Comparison of ENCODE assay signal across 8 cellular contexts in genomic region chr20:34414525-34414924, GRCh38. TPM values are rescaled to one million over a fixed set of nuclear protein-coding genes. Genes with fewer than 3 reads are reported as not detected.
DNase-seq lines count a peak whose midpoint lies in the region; ATAC-seq and TF ChIP-seq lines count a peak whose summit lies in the region.
"Not testable (repeated sequence)": the region's sequence is repeated elsewhere in the genome, so short reads cannot be mapped to it uniquely, and the experiment has no call there.

No MANE protein-coding gene starts in this region.

- intact Hi-C loops in MCF 10A (cut with micrococcal nuclease); natural killer cell (cut with micrococcal nuclease): not testable (repeated sequence)

- CTCF ChIA-PET in MCF 10A (lab: Yijun Ruan, JAX): interaction anchor here (3.8 kb wide), 1 partner anchor 102 kb away, joined by 33 read pairs; no protein-coding TSS in a partner anchor

- TF ChIP-seq CTCF in HL-60 (IDR thresholded peaks at IDR 0.05; ENCODE audit: insufficient read depth, low read length); RWPE2 (IDR thresholded peaks at IDR 0.05; ENCODE audit: poor library complexity, severe bottlenecking); MCF 10A (IDR thresholded peaks at IDR 0.05; ENCODE audit: unreplicated experiment); natural killer cell (IDR thresholded peaks at IDR 0.05): not testable (repeated sequence)

- not testable (repeated sequence) for H3K27ac ChIP-seq in CD4-positive, CD25-positive, alpha-beta regulatory T cell (ENCODE audit: insufficient read depth, low read length, poor library complexity, severe bottlenecking)
- H3K27ac ChIP-seq in HL-60 (replicated peaks): peak overlapping the region; percentile 40
- peak overlapping the region; percentile 0 for H3K27ac ChIP-seq in RWPE2 (ENCODE audit: poor library complexity, severe bottlenecking)

- H3K27ac Mint-ChIP-seq in CD4-positive, CD25-positive, alpha-beta regulatory T cell: peak overlapping the region in 2 of 3 donors; percentile 70 to 86
- H3K27ac Mint-ChIP-seq in activated T-helper 17 cell treated with anti-CD3 and anti-CD28 coated beads, Interleukin-2, amount 50 U/mL, for 72 hours: peak overlapping the region; percentile 63
- H3K27ac Mint-ChIP-seq in MCF 10A (ENCODE audit: low read depth, unreplicated experiment): peak overlapping the region; percentile 32
- H3K27ac Mint-ChIP-seq in immature natural killer cell: peak overlapping the region in 4 of 6 donors; percentile 6 to 78 (median 18)
- peak overlapping the region; percentile 59 to 77 for H3K27ac Mint-ChIP-seq in natural killer cell
- peak overlapping the region; percentile 92 for H3K27ac Mint-ChIP-seq in stimulated activated naive B cell treated with anti-CD40 and anti-IgM and Interleukin-4, amounts not matched to agents 10 μg/mL and 1 μg/mL and 100 μg/mL, for 72 hours

- H3K9me3 ChIP-seq in CD4-positive, CD25-positive, alpha-beta regulatory T cell (ENCODE audit: control insufficient read depth in 2 of 2, low read length in 2 of 2); RWPE2 (ENCODE audit: severe bottlenecking): not testable (repeated sequence)

- not testable (repeated sequence) for H3K9me3 Mint-ChIP-seq in CD4-positive, CD25-positive, alpha-beta regulatory T cell; activated T-helper 17 cell treated with anti-CD3 and anti-CD28 coated beads, Interleukin-2, amount 50 U/mL, for 72 hours; MCF 10A (ENCODE audit: unreplicated experiment); immature natural killer cell; natural killer cell; stimulated activated naive B cell treated with anti-CD40 and anti-IgM and Interleukin-4, amounts not matched to agents 10 μg/mL and 1 μg/mL and 100 μg/mL, for 72 hours

- not testable (repeated sequence) for H3K27me3 Mint-ChIP-seq in CD4-positive, CD25-positive, alpha-beta regulatory T cell; activated T-helper 17 cell treated with anti-CD3 and anti-CD28 coated beads, Interleukin-2, amount 50 U/mL, for 72 hours; MCF 10A (ENCODE audit: insufficient read depth, unreplicated experiment); immature natural killer cell (ENCODE audit: low read depth in 3 of 3); natural killer cell (ENCODE audit: low read depth in 2 of 2); stimulated activated naive B cell treated with anti-CD40 and anti-IgM and Interleukin-4, amounts not matched to agents 10 μg/mL and 1 μg/mL and 100 μg/mL, for 72 hours

- peaks cover 5 to 25% (median 12%) of the 10 kb centered on the region in 4 donors for H3K4me1 Mint-ChIP-seq in CD4-positive, CD25-positive, alpha-beta regulatory T cell
- not testable (repeated sequence) for H3K4me1 Mint-ChIP-seq in activated T-helper 17 cell treated with anti-CD3 and anti-CD28 coated beads, Interleukin-2, amount 50 U/mL, for 72 hours; MCF 10A (ENCODE audit: insufficient read depth, unreplicated experiment)
- H3K4me1 Mint-ChIP-seq in immature natural killer cell (peaks cover 24 to 34% of the 10 kb centered on the region in 2 donors), natural killer cell (peaks cover under 1 to 20% of the 10 kb centered on the region in 2 donors)
- H3K4me1 Mint-ChIP-seq in stimulated activated naive B cell treated with anti-CD40 and anti-IgM and Interleukin-4, amounts not matched to agents 10 μg/mL and 1 μg/mL and 100 μg/mL, for 72 hours: peaks cover 13 to 35% of the 10 kb centered on the region in 2 donors

- not testable (repeated sequence) for ATAC-seq in CD4-positive, CD25-positive, alpha-beta regulatory T cell (ENCODE audit: low read depth in 2 of 2); RWPE2 (ENCODE audit: low read depth); activated T-helper 17 cell treated with anti-CD3 and anti-CD28 coated beads, Interleukin-2, amount 50 U/mL, for 72 hours (replicated peaks); natural killer cell
- peak; percentile 26 to 36 for ATAC-seq in stimulated activated naive B cell treated with anti-CD40 and anti-IgM and Interleukin-4, amounts not matched to agents 10 μg/mL and 1 μg/mL and 100 μg/mL, for 72 hours (replicated peaks)

- not testable (repeated sequence) for H3K4me3 Mint-ChIP-seq in CD4-positive, CD25-positive, alpha-beta regulatory T cell; activated T-helper 17 cell treated with anti-CD3 and anti-CD28 coated beads, Interleukin-2, amount 50 U/mL, for 72 hours; MCF 10A (ENCODE audit: unreplicated experiment); immature natural killer cell; natural killer cell
- H3K4me3 Mint-ChIP-seq in stimulated activated naive B cell treated with anti-CD40 and anti-IgM and Interleukin-4, amounts not matched to agents 10 μg/mL and 1 μg/mL and 100 μg/mL, for 72 hours: peak overlapping the region; percentile 66 to 73

- H3K4me1 ChIP-seq in CD4-positive, CD25-positive, alpha-beta regulatory T cell (ENCODE audit: control insufficient read depth, insufficient read depth, low read length, poor library complexity, severe bottlenecking); RWPE2 (ENCODE audit: insufficient read depth, poor library complexity, severe bottlenecking): not testable (repeated sequence)

- POLR2A ChIA-PET in MCF 10A (lab: Yijun Ruan, JAX): interaction anchor here (1.8 kb wide), 1 partner anchor 12 kb away, joined by 5 read pairs; no protein-coding TSS in a partner anchor

- peaks cover 27% of the 10 kb centered on the region for H3K36me3 Mint-ChIP-seq in CD4-positive, CD25-positive, alpha-beta regulatory T cell
- peaks cover 97% of the 10 kb centered on the region for H3K36me3 Mint-ChIP-seq in activated T-helper 17 cell treated with anti-CD3 and anti-CD28 coated beads, Interleukin-2, amount 50 U/mL, for 72 hours (ENCODE audit: low read depth)
- H3K36me3 Mint-ChIP-seq in MCF 10A (ENCODE audit: insufficient read depth, unreplicated experiment) (peaks cover 81% of the 10 kb centered on the region), immature natural killer cell (peaks cover 6 to 28% (median 16%) of the 10 kb centered on the region in 3 donors)
- not testable (repeated sequence) for H3K36me3 Mint-ChIP-seq in natural killer cell
- peaks cover 23 to 38% of the 10 kb centered on the region in 2 donors for H3K36me3 Mint-ChIP-seq in stimulated activated naive B cell treated with anti-CD40 and anti-IgM and Interleukin-4, amounts not matched to agents 10 μg/mL and 1 μg/mL and 100 μg/mL, for 72 hours

- BruUV-seq in MCF 10A (replicated peaks; lab: Mats Ljungman, UMichigan): not testable (repeated sequence)

- not testable (repeated sequence) for DNase-seq in CD4-positive, CD25-positive, alpha-beta regulatory T cell; HL-60 (ENCODE audit: low read depth in 1 of 2, low spot score in 1 of 2); RWPE2 (ENCODE audit: low spot score); MCF 10A (ENCODE audit: unreplicated experiment); immature natural killer cell; natural killer cell; stimulated activated naive B cell treated with anti-CD40 and anti-IgM and Interleukin-4, amounts not matched to agents 10 μg/mL and 1 μg/mL and 100 μg/mL, for 72 hours

- H3K4me3 ChIP-seq in CD4-positive, CD25-positive, alpha-beta regulatory T cell (ENCODE audit: low read depth, low read length); HL-60 (replicated peaks; ENCODE audit: insufficient read depth, low read length); RWPE2 (ENCODE audit: severe bottlenecking): not testable (repeated sequence)

- not testable (repeated sequence) for H3K27me3 ChIP-seq in CD4-positive, CD25-positive, alpha-beta regulatory T cell (ENCODE audit: control insufficient read depth, insufficient read depth, low read length); HL-60 (ENCODE audit: insufficient read depth, poor library complexity, severe bottlenecking); RWPE2 (ENCODE audit: insufficient read depth, poor library complexity, severe bottlenecking)

- peaks cover 59% of the 10 kb centered on the region for H3K36me3 ChIP-seq in CD4-positive, CD25-positive, alpha-beta regulatory T cell (ENCODE audit: control insufficient read depth, insufficient read depth, low read length)
- peaks cover 89% of the 10 kb centered on the region for H3K36me3 ChIP-seq in RWPE2 (ENCODE audit: low read depth)

RNA-seq across cellular contexts. Expression of gene ITCH, which starts 51.5 kb away (rescaled TPM):
- total RNA-seq in CD4-positive, CD25-positive, alpha-beta regulatory T cell: 58.1 TPM
- polyA plus RNA-seq in CD4-positive, CD25-positive, alpha-beta regulatory T cell: 10 to 100 TPM; 12.4 to 26.8 (median 14.7) TPM
- total RNA-seq in activated T-helper 17 cell treated with anti-CD3 and anti-CD28 coated beads, Interleukin-2, amount 50 U/mL, for 72 hours: 10 to 100 TPM; 30.5 to 34.4 TPM
- total RNA-seq in MCF 10A (2022) (57.3 and 68.3 TPM in 2 replicates), natural killer cell (100 to 1,000 TPM; 157 to 182 (median 163) TPM)
- polyA plus RNA-seq in immature natural killer cell: 10 to 100 TPM; 27.3 to 72.5 (median 35.7) TPM

Comparison
In these comparisons a context has a peak if more than half of its experiments do, and no peak if none do; other contexts are left out.
1. H3K27ac Mint-ChIP-seq: peak in every context shown above with its lines; median percentile 92 in stimulated activated naive B cell treated with anti-CD40 and anti-IgM and Interleukin-4, amounts not matched to agents 10 μg/mL and 1 μg/mL and 100 μg/mL, for 72 hours; 78 in CD4-positive, CD25-positive, alpha-beta regulatory T cell; 68 in natural killer cell; 63 in activated T-helper 17 cell treated with anti-CD3 and anti-CD28 coated beads, Interleukin-2, amount 50 U/mL, for 72 hours; 32 in MCF 10A; 18 in immature natural killer cell.